In the genomic region with DNA sequence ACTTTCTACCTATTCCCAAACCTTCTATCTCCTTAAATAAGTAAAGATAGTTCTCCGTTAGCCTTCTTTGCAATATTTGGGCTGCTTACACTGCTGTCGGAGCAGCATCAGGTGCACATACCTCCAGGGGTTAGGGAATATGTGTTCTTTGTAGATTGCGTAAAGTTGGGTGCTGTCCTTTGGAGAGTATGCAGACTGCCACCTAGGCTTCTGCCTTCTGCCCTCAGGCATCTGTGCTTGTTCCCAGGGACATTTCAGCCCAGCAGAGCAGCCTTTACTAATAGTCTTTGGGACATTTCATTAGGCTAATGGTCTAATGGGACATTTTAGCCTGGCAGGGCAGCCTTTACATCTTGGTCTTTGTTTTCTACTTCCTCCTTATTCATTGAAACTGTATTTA, we compare ENCODE assay signal across 31 cellular contexts.
"Had no signal": no experiment of that assay in that cellular context is flagged by ENCODE, and none has a peak within 500 bp of the region (broad histone marks: within the 10 kb centered on the region; RNA-seq: fewer than 3 reads in every experiment).

No MANE protein-coding gene starts in this region.

- H3K4me1 Mint-ChIP-seq: immature natural killer cell; naive thymus-derived CD4-positive, alpha-beta T cell; stimulated activated effector memory CD8-positive, alpha-beta T cell treated with anti-CD3 and anti-CD28 coated beads, Interleukin-12 subunit alpha, Interleukin-12 subunit beta, amount 100 ng/mL, for 72 hours had no signal

- H3K27me3 ChIP-seq: esophagus squamous epithelium, right atrium auricular region, testis, tibial artery, upper lobe of left lung had no signal

- H3K27ac ChIP-seq: coronary artery, esophagus squamous epithelium, prostate gland, right atrium auricular region, testis, tibial artery, upper lobe of left lung had no signal

- H3K36me3 ChIP-seq: esophagus squamous epithelium, prostate gland, right atrium auricular region, tibial artery, upper lobe of left lung had no signal

- H3K36me3 Mint-ChIP-seq: immature natural killer cell; naive thymus-derived CD4-positive, alpha-beta T cell; stimulated activated effector memory CD8-positive, alpha-beta T cell treated with anti-CD3 and anti-CD28 coated beads, Interleukin-12 subunit alpha, Interleukin-12 subunit beta, amount 100 ng/mL, for 72 hours had no signal

- H3K4me1 ChIP-seq: esophagus squamous epithelium, prostate gland, right atrium auricular region, testis, tibial artery, upper lobe of left lung had no signal

- DNase-seq: dermis blood vessel endothelial cell; effector memory CD4-positive, alpha-beta T cell; erythroblast; esophagus squamous epithelium; foreskin melanocyte; hypothalamus; immature natural killer cell; left ventricle myocardium superior; mesenchymal stem cell; midbrain; naive thymus-derived CD4-positive, alpha-beta T cell; nucleus accumbens; stimulated activated CD4-positive, alpha-beta T cell treated with anti-CD3 and anti-CD28 coated beads, Interleukin-12 subunit alpha, Interleukin-12 subunit beta, amount 100 ng/mL, for 4 hours; stimulated activated CD4-positive, alpha-beta T cell treated with anti-CD3 and anti-CD28 coated beads, Interleukin-1b, Interleukin-23, amount 100 ng/mL, for 48 hours; stimulated activated CD4-positive, alpha-beta T cell treated with anti-CD3 and anti-CD28 coated beads, Interleukin-4, amount 100 ng/mL, for 1 hour; stimulated activated naive CD8-positive, alpha-beta T cell treated with anti-CD3 and anti-CD28 coated beads, Interleukin-15, Interleukin-2, amounts not matched to agents 100 U/mL and 50 U/mL, for 24 hours; substantia nigra; testis; tibial artery; upper lobe of left lung had no signal

- H3K4me2 ChIP-seq: smooth muscle cell had no signal

- H3K9me3 ChIP-seq: esophagus squamous epithelium, prostate gland, right atrium auricular region, testis, tibial artery, upper lobe of left lung had no signal

- H3K27ac Mint-ChIP-seq: immature natural killer cell; naive thymus-derived CD4-positive, alpha-beta T cell; nephron; stimulated activated effector memory CD8-positive, alpha-beta T cell treated with anti-CD3 and anti-CD28 coated beads, Interleukin-12 subunit alpha, Interleukin-12 subunit beta, amount 100 ng/mL, for 72 hours had no signal

- FAIRE-seq: endometrium, keratinocyte, urothelium cell line had no signal

- H3K4me3 ChIP-seq: coronary artery, esophagus squamous epithelium, lung, prostate gland, right atrium auricular region, smooth muscle cell, testis, tibial artery, upper lobe of left lung had no signal

- H3K4me3 Mint-ChIP-seq: immature natural killer cell; naive thymus-derived CD4-positive, alpha-beta T cell; nephron; stimulated activated effector memory CD8-positive, alpha-beta T cell treated with anti-CD3 and anti-CD28 coated beads, Interleukin-12 subunit alpha, Interleukin-12 subunit beta, amount 100 ng/mL, for 72 hours had no signal

- H3K9me3 Mint-ChIP-seq: nephron had no signal

- ATAC-seq: left ventricle myocardium superior; naive thymus-derived CD4-positive, alpha-beta T cell; sciatic nerve; stimulated activated effector memory CD8-positive, alpha-beta T cell treated with anti-CD3 and anti-CD28 coated beads, Interleukin-12 subunit alpha, Interleukin-12 subunit beta, amount 100 ng/mL, for 72 hours; stimulated activated naive CD8-positive, alpha-beta T cell treated with anti-CD3 and anti-CD28 coated beads, Interleukin-15, Interleukin-2, amounts not matched to agents 100 U/mL and 50 U/mL, for 24 hours had no signal
